14 cellular contexts compared by ENCODE assay signal in the genomic region with DNA sequence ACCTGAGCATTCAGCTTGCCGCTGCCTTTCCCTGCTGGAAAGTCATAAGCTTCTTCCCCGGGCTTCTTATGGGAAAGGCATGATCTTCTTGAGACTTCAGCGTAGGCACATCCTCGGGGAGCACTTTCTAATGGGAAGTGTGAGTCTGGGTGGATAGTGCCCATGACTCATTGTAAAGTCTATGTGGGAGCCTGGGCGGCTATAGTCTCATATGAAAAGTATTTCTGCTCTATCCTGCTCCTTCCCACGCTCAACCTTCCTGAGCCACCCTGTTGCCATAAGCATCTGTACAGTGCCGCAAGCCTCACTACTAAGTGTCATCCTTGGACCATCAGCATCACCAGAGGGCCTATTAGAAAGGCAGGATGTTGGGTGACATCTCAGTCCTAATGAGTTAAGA.
A peak's percentile ranks its signal among the peaks of the same experiment; 100 is the strongest.
DNase-seq lines count a peak whose midpoint lies in the region; ATAC-seq, FAIRE-seq and TF ChIP-seq lines count a peak whose summit lies in the region.
"Had no signal": no experiment of that assay in that cellular context is flagged by ENCODE, and none has a peak within 500 bp of the region (broad histone marks: within the 10 kb centered on the region; RNA-seq: fewer than 3 reads in every experiment).

No MANE protein-coding gene starts in this region.

- DNase-seq in Caco-2 = no peak
- DNase-seq in NCI-H226 = peak; percentile 83
- DNase-seq in endothelial cell of umbilical vein (ENCODE audit: low read depth, low spot score) = peak; percentile 90
- DNase-seq in osteoblast (ENCODE audit: insufficient read length, low spot score, missing footprints) = peak; percentile 73
- DNase-seq in prostate gland (ENCODE audit: low spot score) = no peak
- DNase-seq in posterior vena cava (ENCODE audit: low spot score) = no peak
- DNase-seq in NCI-H69 (lab: John Stamatoyannopoulos, UW) = no peak
- DNase-seq in omental fat pad (ENCODE audit: low spot score) = no peak
- DNase-seq: activated CD4-positive, alpha-beta T cell treated with anti-CD3 and anti-CD28 coated beads, Interleukin-2, amount 10 ng/mL, durations not matched to agents 24 days and 14 days; NCI-H2171 had no signal

- TF ChIP-seq CTCF in Caco-2 (IDR thresholded peaks at IDR 0.05; ENCODE audit: insufficient read depth in 1 of 2, low read depth in 1 of 2, low read length in 1 of 2, severe bottlenecking in 1 of 2, unreplicated experiment in 1 of 2) (no peak), endothelial cell of umbilical vein (IDR thresholded peaks at IDR 0.05; ENCODE audit: extremely low read depth in 1 of 2, insufficient read depth in 1 of 2, low read depth in 1 of 2, low read length in 2 of 2) (no peak), osteoblast (IDR thresholded peaks at IDR 0.05; ENCODE audit: extremely low read depth, low read depth, low read length) (no peak), prostate gland (IDR thresholded peaks at IDR 0.05) (no peak), omental fat pad (IDR thresholded peaks at IDR 0.05) (no peak)

- intact Hi-C loops in Caco-2 (cut with micrococcal nuclease; ENCODE audit: unreplicated experiment) = loop anchor here (5.0 kb wide), 6 partner anchors 79 to 451 kb away; no protein-coding TSS in a partner anchor
- intact Hi-C loops in endothelial cell of umbilical vein (cut with micrococcal nuclease) = loop anchor here (1.0 kb wide), 1 partner anchor 16 kb away; no protein-coding TSS in a partner anchor
- intact Hi-C loops in prostate gland (cut with DNase I) = no loop called here
- intact Hi-C loops in posterior vena cava (cut with DNase I) = no loop called here

- H3K4me3 ChIP-seq in Caco-2 (ENCODE audit: low read depth, low read length) (no peak overlapping the region), endothelial cell of umbilical vein (replicated peaks in 1 of 3; ENCODE audit: insufficient read depth in 1 of 3, low read depth in 1 of 3, low read length in 3 of 3) (no peak overlapping the region), osteoblast (ENCODE audit: insufficient read depth, low read length) (no peak overlapping the region), prostate gland (no peak overlapping the region)
- H3K4me3 ChIP-seq: cardiac muscle cell had no signal

- peak overlapping the region; percentile 28 for H2AFZ ChIP-seq in endothelial cell of umbilical vein (ENCODE audit: low read depth, low read length)
- no peak overlapping the region for H2AFZ ChIP-seq in osteoblast (ENCODE audit: low read length)

- H4K20me1 ChIP-seq in endothelial cell of umbilical vein (replicated peaks; ENCODE audit: control insufficient read depth, extremely low read depth, insufficient read depth, low read length) (no peaks in the 10 kb centered on the region), osteoblast (ENCODE audit: insufficient read depth, low read length) (no peaks in the 10 kb centered on the region)

- peaks cover 42% of the 10 kb centered on the region for H3K4me1 Mint-ChIP-seq in Caco-2 (ENCODE audit: low read depth, unreplicated experiment)
- H3K4me1 Mint-ChIP-seq: activated CD4-positive, alpha-beta T cell treated with anti-CD3 and anti-CD28 coated beads, Interleukin-2, amount 10 ng/mL, durations not matched to agents 24 days and 14 days had no signal

- H3K9ac ChIP-seq in endothelial cell of umbilical vein (replicated peaks; ENCODE audit: extremely low read depth, insufficient read depth, low read length) = peak overlapping the region; percentile 44

- H3K9me3 ChIP-seq in Caco-2 = no peaks in the 10 kb centered on the region
- H3K9me3 ChIP-seq in endothelial cell of umbilical vein (replicated peaks; ENCODE audit: control insufficient read depth, insufficient read depth, low read length) = no peaks in the 10 kb centered on the region
- no peaks in the 10 kb centered on the region for H3K9me3 ChIP-seq in osteoblast (ENCODE audit: low read depth, low read length)
- H3K9me3 ChIP-seq in prostate gland = no peaks in the 10 kb centered on the region

- H3K27me3 ChIP-seq in Caco-2 (replicated peaks; ENCODE audit: control insufficient read depth, insufficient read depth, low read length) (no peaks in the 10 kb centered on the region), endothelial cell of umbilical vein (ENCODE audit: control insufficient read depth in 2 of 2, insufficient read depth in 2 of 2, low read length in 2 of 2) (no peaks in the 10 kb centered on the region), osteoblast (ENCODE audit: insufficient read depth, low read length) (no peaks in the 10 kb centered on the region), prostate gland (replicated peaks; ENCODE audit: insufficient read depth) (no peaks in the 10 kb centered on the region)
- H3K27me3 ChIP-seq: cardiac muscle cell had no signal

- peak overlapping the region; percentile 27 for H3K4me3 Mint-ChIP-seq in Caco-2 (ENCODE audit: unreplicated experiment)
- H3K4me3 Mint-ChIP-seq: activated CD4-positive, alpha-beta T cell treated with anti-CD3 and anti-CD28 coated beads, Interleukin-2, amount 10 ng/mL, durations not matched to agents 24 days and 14 days; stimulated activated naive CD8-positive, alpha-beta T cell treated with anti-CD3 and anti-CD28 coated beads, Interleukin-15, Interleukin-2, amounts not matched to agents 100 ng/mL and 50 ng/mL, for 24 hours; T-helper 1 cell treated with Interleukin-12 subunit alpha and Interleukin-12 subunit beta and Interleukin-4 antibody, amounts not matched to agents 30 μg/mL and 1 μg/mL, for 36 hours had no signal

- H3K79me2 ChIP-seq in endothelial cell of umbilical vein (ENCODE audit: control insufficient read depth, insufficient read depth, low read length) = no peaks in the 10 kb centered on the region
- H3K79me2 ChIP-seq in osteoblast (ENCODE audit: insufficient read depth, low read length) = no peaks in the 10 kb centered on the region

- peak; percentile 86 for FAIRE-seq in endothelial cell of umbilical vein (lab: Jason Lieb, UNC)

- peaks cover 18% of the 10 kb centered on the region for H3K36me3 Mint-ChIP-seq in Caco-2 (ENCODE audit: insufficient read depth, unreplicated experiment)

- H3K27ac ChIP-seq in endothelial cell of umbilical vein (ENCODE audit: insufficient read depth, low read depth, low read length) = peak overlapping the region; percentile 89
- H3K27ac ChIP-seq in osteoblast (ENCODE audit: low read depth, low read length) = peak overlapping the region; percentile 98
- H3K27ac ChIP-seq in prostate gland = no peak overlapping the region
- H3K27ac ChIP-seq: cardiac muscle cell had no signal

- POLR2A ChIA-PET in Caco-2 (lab: Charles Lee) = no interaction called here
- POLR2A ChIA-PET in endothelial cell of umbilical vein (lab: Charles Lee) = interaction anchor here (1.5 kb wide), 1 partner anchor 310 kb away, joined by 7 read pairs; the partner anchor contains the start of gene THBS1

- H3K4me1 ChIP-seq in Caco-2 = peaks cover 78% of the 10 kb centered on the region
- peaks cover 52% of the 10 kb centered on the region for H3K4me1 ChIP-seq in endothelial cell of umbilical vein (ENCODE audit: control insufficient read depth, extremely low read depth, insufficient read depth, low read length)
- peaks cover 38% of the 10 kb centered on the region for H3K4me1 ChIP-seq in osteoblast (ENCODE audit: insufficient read depth, low read length)
- H3K4me1 ChIP-seq in prostate gland (replicated peaks) = peaks cover 17% of the 10 kb centered on the region

- dilution Hi-C loops in endothelial cell of umbilical vein (cut with MboI; ENCODE audit: extremely low pct_ligation_motif_present, low sequenced_read_pairs) = no loop called here

- H3K4me2 ChIP-seq in endothelial cell of umbilical vein (ENCODE audit: insufficient read depth, low read length) (peak overlapping the region; percentile 11), osteoblast (ENCODE audit: insufficient read depth, low read length) (peak overlapping the region; percentile 54)

- H3K9me1 ChIP-seq in endothelial cell of umbilical vein (replicated peaks; ENCODE audit: control insufficient read depth, extremely low read depth, insufficient read depth, low read length) = no peaks in the 10 kb centered on the region

- no TSS peak for BruUV-seq in Caco-2 (replicated peaks; lab: Mats Ljungman, UMichigan)
- no TSS peak for BruUV-seq in endothelial cell of umbilical vein (replicated peaks; lab: Mats Ljungman, UMichigan)

- ATAC-seq in omental fat pad (ENCODE audit: low FRiP score) = no peak

- 94% methylated on average over 7 of the region's 7 CpGs for WGBS in prostate gland

- H3K27me3 Mint-ChIP-seq in Caco-2 (ENCODE audit: insufficient read depth, unreplicated experiment) = no peaks in the 10 kb centered on the region

- H3K9me3 Mint-ChIP-seq in Caco-2 (ENCODE audit: unreplicated experiment) = no peaks in the 10 kb centered on the region
- H3K9me3 Mint-ChIP-seq: activated CD4-positive, alpha-beta T cell treated with anti-CD3 and anti-CD28 coated beads, Interleukin-2, amount 10 ng/mL, durations not matched to agents 24 days and 14 days; activated T-helper 2 cell treated with anti-CD3 and anti-CD28 coated beads, Interferon-gamma antibody, Interleukin-2, Interleukin-4, amounts not matched to agents 10 μg/mL and 5 μg/mL and 100 μg/mL, durations not matched to agents 14 hours and 24 hours and 36 hours; stimulated activated naive CD8-positive, alpha-beta T cell treated with anti-CD3 and anti-CD28 coated beads, Interleukin-15, Interleukin-2, amounts not matched to agents 100 ng/mL and 50 ng/mL, for 24 hours; T-helper 1 cell treated with Interleukin-12 subunit alpha and Interleukin-12 subunit beta and Interleukin-4 antibody, amounts not matched to agents 30 μg/mL and 1 μg/mL, for 36 hours had no signal

- H3K36me3 ChIP-seq in Caco-2 (ENCODE audit: control insufficient read depth, insufficient read depth, low read length) (no peaks in the 10 kb centered on the region), endothelial cell of umbilical vein (ENCODE audit: control insufficient read depth in 2 of 2, extremely low read depth in 1 of 2, insufficient read depth in 2 of 2, low read length in 2 of 2) (no peaks in the 10 kb centered on the region), osteoblast (ENCODE audit: insufficient read depth, low read length) (no peaks in the 10 kb centered on the region), prostate gland (no peaks in the 10 kb centered on the region)
- H3K36me3 ChIP-seq: cardiac muscle cell had no signal

- CTCF ChIA-PET in Caco-2 (lab: Charles Lee) = no interaction called here
- CTCF ChIA-PET in endothelial cell of umbilical vein (lab: Charles Lee) = interaction anchor here (0.9 to 2.7 kb wide), 5 partner anchors 10 to 486 kb away, joined by 3 to 10 read pairs (median 3); no protein-coding TSS in a partner anchor

- peak overlapping the region; percentile 74 for H3K27ac Mint-ChIP-seq in Caco-2 (ENCODE audit: unreplicated experiment)
- H3K27ac Mint-ChIP-seq: activated CD4-positive, alpha-beta T cell treated with anti-CD3 and anti-CD28 coated beads, Interleukin-2, amount 10 ng/mL, durations not matched to agents 24 days and 14 days; activated T-helper 2 cell treated with anti-CD3 and anti-CD28 coated beads, Interferon-gamma antibody, Interleukin-2, Interleukin-4, amounts not matched to agents 10 μg/mL and 5 μg/mL and 100 μg/mL, durations not matched to agents 14 hours and 24 hours and 36 hours; stimulated activated naive CD8-positive, alpha-beta T cell treated with anti-CD3 and anti-CD28 coated beads, Interleukin-15, Interleukin-2, amounts not matched to agents 100 ng/mL and 50 ng/mL, for 24 hours; T-helper 1 cell treated with Interleukin-12 subunit alpha and Interleukin-12 subunit beta and Interleukin-4 antibody, amounts not matched to agents 30 μg/mL and 1 μg/mL, for 36 hours had no signal

- TF ChIP-seq POLR2A in endothelial cell of umbilical vein (IDR thresholded peaks at IDR 0.05; ENCODE audit: low read depth, low read length) (no peak), prostate gland (IDR thresholded peaks at IDR 0.05) (no peak)

Comparison
In these comparisons a context has a peak if more than half of its experiments do, and no peak if none do; other contexts are left out.
1. DNase-seq: peak in NCI-H226 (single experiment), endothelial cell of umbilical vein (single experiment) and osteoblast (single experiment); none in Caco-2 (0 of 2), prostate gland (single experiment), posterior vena cava (single experiment), NCI-H69 (single experiment) and omental fat pad (single experiment).
2. H3K27ac ChIP-seq: peak in endothelial cell of umbilical vein (single experiment) and osteoblast (single experiment); none in prostate gland (0 of 2).
3. intact Hi-C loops: an anchor here in Caco-2 (5.0 kb wide) and endothelial cell of umbilical vein (1.0 kb wide); none called in prostate gland and posterior vena cava.